20 cellular contexts compared by ENCODE assay signal in genomic region chr4:30553721-30554120, GRCh38.
A peak's percentile ranks its signal among the peaks of the same experiment; 100 is the strongest.
DNase-seq lines count a peak whose midpoint lies in the region; ATAC-seq and TF ChIP-seq lines count a peak whose summit lies in the region.
"Had no signal": no experiment of that assay in that cellular context is flagged by ENCODE, and none has a peak within 500 bp of the region (broad histone marks: within the 10 kb centered on the region; RNA-seq: fewer than 3 reads in every experiment).

No MANE protein-coding gene starts in this region.

- peak; percentile 15 for DNase-seq in ELR (ENCODE audit: low read depth)
- DNase-seq in RPMI7951 (ENCODE audit: low read depth) = peak; percentile 5
- peak; percentile 7 for DNase-seq in fibroblast of the aortic adventitia (ENCODE audit: low read depth)
- no peak for DNase-seq in progenitor cell of endocrine pancreas (ENCODE audit: low spot score, unreplicated experiment)
- DNase-seq in AG20443 (ENCODE audit: low spot score) = no peak
- DNase-seq in dorsolateral prefrontal cortex = no peak
- DNase-seq: CD4-positive, alpha-beta memory T cell; DMS153; GM23248; KG1; MV-4-11; NCI-H1417; NCI-H187; NCI-H2107; NCI-H524; PC-3 had no signal

- no peaks in the 10 kb centered on the region for H3K36me3 Mint-ChIP-seq in progenitor cell of endocrine pancreas (ENCODE audit: insufficient read depth)
- H3K36me3 Mint-ChIP-seq: CD4-positive, alpha-beta memory T cell had no signal

- H3K27ac Mint-ChIP-seq in progenitor cell of endocrine pancreas = peak overlapping the region; percentile 60
- H3K27ac Mint-ChIP-seq: CD4-positive, alpha-beta memory T cell had no signal

- peaks cover 7% of the 10 kb centered on the region for H3K9me3 Mint-ChIP-seq in progenitor cell of endocrine pancreas (ENCODE audit: low read depth)

- TF ChIP-seq CTCF in fibroblast of the aortic adventitia (IDR thresholded peaks at IDR 0.05; ENCODE audit: insufficient read depth, low read length) = no peak
- TF ChIP-seq CTCF in progenitor cell of endocrine pancreas (IDR thresholded peaks at IDR 0.05; ENCODE audit: unreplicated experiment) = no peak
- TF ChIP-seq CTCF in dorsolateral prefrontal cortex (IDR thresholded peaks at IDR 0.05 in 54 of 56, conservative IDR thresholded peaks at IDR 0.05 in 2 of 56; ENCODE audit: low read depth in 1 of 56, partially characterized antibody in 56 of 56) = no peak

- no peak overlapping the region for H3K27ac ChIP-seq in dorsolateral prefrontal cortex
- H3K27ac ChIP-seq: A549, BLaER1, GM23248 had no signal

- H3K4me3 ChIP-seq in fibroblast of the aortic adventitia (ENCODE audit: low read depth, low read length) (no peak overlapping the region), dorsolateral prefrontal cortex (no peak overlapping the region)
- H3K4me3 ChIP-seq: A549, BLaER1, GM12878, GM23248 had no signal

- H3K27me3 ChIP-seq in dorsolateral prefrontal cortex = no peaks in the 10 kb centered on the region
- H3K27me3 ChIP-seq: BLaER1 had no signal

- peaks cover 14% of the 10 kb centered on the region for H3K4me1 Mint-ChIP-seq in progenitor cell of endocrine pancreas (ENCODE audit: low read depth)
- H3K4me1 Mint-ChIP-seq: CD4-positive, alpha-beta memory T cell had no signal

- no peak for ATAC-seq in HG02610 (IDR thresholded peaks at IDR 0.05; ENCODE audit: unreplicated experiment)
- ATAC-seq: A549, GM12878, PC-3 had no signal

- intact Hi-C loops in dorsolateral prefrontal cortex (cut with DNase I) = no loop called here

- no peak overlapping the region for H3K4me3 Mint-ChIP-seq in progenitor cell of endocrine pancreas (ENCODE audit: low read depth)
- H3K4me3 Mint-ChIP-seq: CD4-positive, alpha-beta memory T cell had no signal

- H3K27me3 Mint-ChIP-seq in progenitor cell of endocrine pancreas = no peaks in the 10 kb centered on the region
- H3K27me3 Mint-ChIP-seq: CD4-positive, alpha-beta memory T cell had no signal

Comparison
In these comparisons a context has a peak if more than half of its experiments do, and no peak if none do; other contexts are left out.
1. DNase-seq: peak in ELR (single experiment), RPMI7951 (single experiment) and fibroblast of the aortic adventitia (single experiment); none in progenitor cell of endocrine pancreas (single experiment), AG20443 (single experiment) and dorsolateral prefrontal cortex (0 of 10).